1 cellular context compared by ENCODE assay signal in genomic region chr6:3157151-3157933, GRCh38.
A peak's percentile ranks its signal among the peaks of the same experiment; 100 is the strongest.
TF ChIP-seq lines count a peak whose summit lies in the region.

Gene TUBB2A, minus strand, starts transcription at chr6:3157544. Its CDS starts 81 bp downstream, at chr6:3157463.

TF ChIP-seq in K562, 482 proteins besides CTCF, POLR2A, EP300 and RAD21 (continued from another document):
- TF ChIP-seq ZFP91 (CRISPR knock-in tag; IDR thresholded peaks at IDR 0.05) (0 out of 2 replicates have a peak, but pooled peaks have one; percentile 34), ATF3 (IDR thresholded peaks at IDR 0.05) (peak; percentile 96), ATF3 (CRISPR knock-in tag; conservative IDR thresholded peaks at IDR 0.05) (peak; percentile 52; the same call in 1 of the 2 replicates), VEZF1 (CRISPR knock-in tag; IDR thresholded peaks at IDR 0.05) (peak; percentile 99), CBX1 (IDR thresholded peaks at IDR 0.05; ENCODE audit: low read depth) (peak; percentile 49; the same call in 1 of the 2 replicates)
